In the genomic region with DNA sequence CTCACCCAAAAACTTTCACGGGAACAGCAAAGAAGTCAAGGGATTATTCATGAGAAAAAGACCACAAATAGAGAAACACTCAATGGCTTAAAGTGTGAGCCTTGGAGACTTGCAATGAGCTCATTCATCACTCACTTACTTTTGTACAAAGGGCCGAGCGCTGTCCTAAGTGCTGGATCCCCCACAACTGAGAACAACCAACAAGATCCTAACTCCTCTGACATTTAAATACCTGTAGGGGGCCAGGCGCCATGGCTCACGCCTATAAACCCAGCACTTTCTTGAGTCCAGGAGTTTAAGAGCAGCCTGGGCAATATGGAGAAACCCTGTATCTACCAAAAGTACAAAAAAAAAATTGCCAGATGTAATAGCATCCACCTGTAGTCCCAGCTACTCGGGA, we compare ENCODE assay signal across 14 cellular contexts.
"Had no signal": no experiment of that assay in that cellular context is flagged by ENCODE, and none has a peak within 500 bp of the region (broad histone marks: within the 10 kb centered on the region; RNA-seq: fewer than 3 reads in every experiment).

No MANE protein-coding gene starts in this region.

- H3K4me3 Mint-ChIP-seq: activated CD4-positive, alpha-beta memory T cell treated with anti-CD3 and anti-CD28 coated beads, Interleukin-2, amount 10 ng/mL, durations not matched to agents 7 days and 5 days; activated naive CD8-positive, alpha-beta T cell treated with anti-CD3 and anti-CD28 coated beads, Interleukin-2, amount 10 ng/mL, durations not matched to agents 7 days and 5 days; activated T-cell treated with anti-CD3 and anti-CD28 coated beads, Interleukin-2, amount 50 U/mL, for 72 hours; naive B cell; stimulated activated effector memory CD8-positive, alpha-beta T cell treated with anti-CD3 and anti-CD28 coated beads, Interleukin-12 subunit alpha, Interleukin-12 subunit beta, amount 100 ng/mL, for 72 hours; T-helper 2 cell treated with Interferon-gamma antibody and Interleukin-4, amounts not matched to agents 5 μg/mL and 100 μg/mL, for 36 hours had no signal

- FAIRE-seq: endometrium had no signal

- H3K4me1 ChIP-seq: thyroid gland had no signal

- H3K36me3 ChIP-seq: esophagus squamous epithelium, thyroid gland had no signal

- H3K27ac ChIP-seq: esophagus squamous epithelium, thyroid gland had no signal

- H3K4me3 ChIP-seq: esophagus squamous epithelium, thyroid gland had no signal

- H3K4me1 Mint-ChIP-seq: activated CD4-positive, alpha-beta memory T cell treated with anti-CD3 and anti-CD28 coated beads, Interleukin-2, amount 10 ng/mL, durations not matched to agents 7 days and 5 days; activated naive CD8-positive, alpha-beta T cell treated with anti-CD3 and anti-CD28 coated beads, Interleukin-2, amount 10 ng/mL, durations not matched to agents 7 days and 5 days; stimulated activated effector memory CD8-positive, alpha-beta T cell treated with anti-CD3 and anti-CD28 coated beads, Interleukin-12 subunit alpha, Interleukin-12 subunit beta, amount 100 ng/mL, for 72 hours had no signal

- DNase-seq: activated CD4-positive, alpha-beta memory T cell treated with anti-CD3 and anti-CD28 coated beads, Interleukin-2, amount 10 ng/mL, durations not matched to agents 7 days and 5 days; activated naive CD8-positive, alpha-beta T cell treated with anti-CD3 and anti-CD28 coated beads, Interleukin-2, amount 10 ng/mL, durations not matched to agents 7 days and 5 days; activated T-cell treated with anti-CD3 and anti-CD28 coated beads, Interleukin-2, amount 50 U/mL, for 72 hours; anterior cingulate cortex; esophagus squamous epithelium; foreskin fibroblast; midbrain; naive B cell; posterior cingulate gyrus; right cardiac atrium; thyroid gland had no signal

- H3K9me3 Mint-ChIP-seq: activated CD4-positive, alpha-beta memory T cell treated with anti-CD3 and anti-CD28 coated beads, Interleukin-2, amount 10 ng/mL, durations not matched to agents 7 days and 5 days; activated naive CD8-positive, alpha-beta T cell treated with anti-CD3 and anti-CD28 coated beads, Interleukin-2, amount 10 ng/mL, durations not matched to agents 7 days and 5 days; activated T-cell treated with anti-CD3 and anti-CD28 coated beads, Interleukin-2, amount 50 U/mL, for 72 hours; stimulated activated effector memory CD8-positive, alpha-beta T cell treated with anti-CD3 and anti-CD28 coated beads, Interleukin-12 subunit alpha, Interleukin-12 subunit beta, amount 100 ng/mL, for 72 hours; T-helper 2 cell treated with Interferon-gamma antibody and Interleukin-4, amounts not matched to agents 5 μg/mL and 100 μg/mL, for 36 hours had no signal

- H3K27me3 Mint-ChIP-seq: activated CD4-positive, alpha-beta memory T cell treated with anti-CD3 and anti-CD28 coated beads, Interleukin-2, amount 10 ng/mL, durations not matched to agents 7 days and 5 days; activated naive CD8-positive, alpha-beta T cell treated with anti-CD3 and anti-CD28 coated beads, Interleukin-2, amount 10 ng/mL, durations not matched to agents 7 days and 5 days had no signal

- ATAC-seq: activated T-cell treated with anti-CD3 and anti-CD28 coated beads, Interleukin-2, amount 50 U/mL, for 72 hours; right cardiac atrium; stimulated activated effector memory CD8-positive, alpha-beta T cell treated with anti-CD3 and anti-CD28 coated beads, Interleukin-12 subunit alpha, Interleukin-12 subunit beta, amount 100 ng/mL, for 72 hours had no signal

- H3K27me3 ChIP-seq: thyroid gland had no signal

- H3K9me3 ChIP-seq: esophagus squamous epithelium, thyroid gland had no signal

- H3K36me3 Mint-ChIP-seq: activated naive CD8-positive, alpha-beta T cell treated with anti-CD3 and anti-CD28 coated beads, Interleukin-2, amount 10 ng/mL, durations not matched to agents 7 days and 5 days; naive B cell; stimulated activated effector memory CD8-positive, alpha-beta T cell treated with anti-CD3 and anti-CD28 coated beads, Interleukin-12 subunit alpha, Interleukin-12 subunit beta, amount 100 ng/mL, for 72 hours had no signal

- H3K27ac Mint-ChIP-seq: activated CD4-positive, alpha-beta memory T cell treated with anti-CD3 and anti-CD28 coated beads, Interleukin-2, amount 10 ng/mL, durations not matched to agents 7 days and 5 days; activated naive CD8-positive, alpha-beta T cell treated with anti-CD3 and anti-CD28 coated beads, Interleukin-2, amount 10 ng/mL, durations not matched to agents 7 days and 5 days; activated T-cell treated with anti-CD3 and anti-CD28 coated beads, Interleukin-2, amount 50 U/mL, for 72 hours; naive B cell; stimulated activated effector memory CD8-positive, alpha-beta T cell treated with anti-CD3 and anti-CD28 coated beads, Interleukin-12 subunit alpha, Interleukin-12 subunit beta, amount 100 ng/mL, for 72 hours; T-helper 2 cell treated with Interferon-gamma antibody and Interleukin-4, amounts not matched to agents 5 μg/mL and 100 μg/mL, for 36 hours had no signal
